10 cellular contexts compared by ENCODE assay signal in genomic region chr3:152400912-152401311, GRCh38.
A peak's percentile ranks its signal among the peaks of the same experiment; 100 is the strongest.
DNase-seq lines count a peak whose midpoint lies in the region; ATAC-seq, FAIRE-seq and TF ChIP-seq lines count a peak whose summit lies in the region.
"Had no signal": no experiment of that assay in that cellular context is flagged by ENCODE, and none has a peak within 500 bp of the region (broad histone marks: within the 10 kb centered on the region; RNA-seq: fewer than 3 reads in every experiment).

No MANE protein-coding gene starts in this region.

- DNase-seq in heart left ventricle (no peak), Right ventricle myocardium inferior (ENCODE audit: missing footprints) (no peak), fibroblast of the aortic adventitia (ENCODE audit: low read depth) (peak; percentile 75), tibial artery (no peak), urothelium cell line (ENCODE audit: low spot score) (no peak), GM19238 (ENCODE audit: insufficient read length, low spot score) (no peak)
- DNase-seq in effector CD4-positive, alpha-beta T cell, result no peak
- DNase-seq: thyroid gland had no signal

- H3K27me3 ChIP-seq in heart left ventricle (no peaks in the 10 kb centered on the region), tibial artery (no peaks in the 10 kb centered on the region)
- H3K27me3 ChIP-seq: BLaER1, thyroid gland had no signal

- no peak for FAIRE-seq in urothelium cell line (lab: Jason Lieb, UNC)

- no peak for TF ChIP-seq POLR2A in heart left ventricle (IDR thresholded peaks at IDR 0.05)

- ATAC-seq in heart left ventricle (no peak), Right ventricle myocardium inferior (no peak), SK-N-SH treated with all-trans-retinoic acid at 6 μM for 48 hours (peak; percentile 23; the same call in 2 of the 3 replicates)

- H3K27ac ChIP-seq in heart left ventricle, result peak overlapping the region in 10 of 12 donors; percentile 14 to 94 (median 76)
- peak overlapping the region; percentile 86 to 87 for H3K27ac ChIP-seq in tibial artery
- H3K27ac ChIP-seq: BLaER1, thyroid gland had no signal

- H3K36me3 ChIP-seq in heart left ventricle, result peaks cover 0 to 5% (median 0%) of the 10 kb centered on the region in 9 donors
- peaks cover 0 to 3% (median 0%) of the 10 kb centered on the region in 3 donors for H3K36me3 ChIP-seq in tibial artery
- H3K36me3 ChIP-seq: thyroid gland had no signal

- intact Hi-C loops in heart left ventricle (cut with DNase I), result loop anchor here in 2 of 10 donors (5.0 to 10.0 kb wide), 3 partner anchors 41 to 129 kb away; no protein-coding TSS in a partner anchor
- intact Hi-C loops in Right ventricle myocardium inferior (cut with DNase I), result loop anchor here (10.0 kb wide), 1 partner anchor 126 kb away; no protein-coding TSS in a partner anchor
- intact Hi-C loops in tibial artery (cut with DNase I; ENCODE audit: low total_unique reads), result loop anchor here (10.0 kb wide), 1 partner anchor 136 kb away; the partner anchor contains the start of gene MBNL1

- no peak for TF ChIP-seq CTCF in heart left ventricle (IDR thresholded peaks at IDR 0.05)
- no peak for TF ChIP-seq CTCF in fibroblast of the aortic adventitia (IDR thresholded peaks at IDR 0.05; ENCODE audit: insufficient read depth, low read length)
- no peak for TF ChIP-seq CTCF in tibial artery (IDR thresholded peaks at IDR 0.05)

- H3K9me3 ChIP-seq in heart left ventricle (peaks cover 0 to 3% (median 0%) of the 10 kb centered on the region in 12 donors), tibial artery (no peaks in the 10 kb centered on the region)
- H3K9me3 ChIP-seq: BLaER1, thyroid gland had no signal

- H3K4me3 ChIP-seq in heart left ventricle, result no peak overlapping the region
- H3K4me3 ChIP-seq in fibroblast of the aortic adventitia (ENCODE audit: low read depth, low read length), result no peak overlapping the region
- H3K4me3 ChIP-seq in tibial artery, result no peak overlapping the region
- H3K4me3 ChIP-seq: BLaER1, thyroid gland had no signal

- H3K4me1 ChIP-seq in heart left ventricle (peaks cover 17 to 100% (median 89%) of the 10 kb centered on the region in 12 donors), tibial artery (peaks cover 3 to 100% (median 75%) of the 10 kb centered on the region in 4 donors)

TF ChIP-seq in SK-N-SH treated with all-trans-retinoic acid at 6 μM for 48 hours, 23 proteins besides CTCF, POLR2A, EP300 and RAD21:
- TF ChIP-seq GLIS3 (CRISPR knock-in tag; IDR thresholded peaks at IDR 0.05) (no peak), PATZ1 (CRISPR knock-in tag; IDR thresholded peaks at IDR 0.05; ENCODE audit: borderline replicate concordance) (no peak), BACH2 (CRISPR knock-in tag; IDR thresholded peaks at IDR 0.05; ENCODE audit: borderline replicate concordance) (no peak), ZFP30 (CRISPR knock-in tag; IDR thresholded peaks at IDR 0.05) (no peak), ZNF8 (CRISPR knock-in tag; IDR thresholded peaks at IDR 0.05) (no peak), TCF4 (CRISPR knock-in tag; IDR thresholded peaks at IDR 0.05; ENCODE audit: borderline replicate concordance) (no peak), POU6F1 (CRISPR knock-in tag; IDR thresholded peaks at IDR 0.05; ENCODE audit: borderline replicate concordance, low read depth) (no peak)
- TF ChIP-seq, protein P1, sequence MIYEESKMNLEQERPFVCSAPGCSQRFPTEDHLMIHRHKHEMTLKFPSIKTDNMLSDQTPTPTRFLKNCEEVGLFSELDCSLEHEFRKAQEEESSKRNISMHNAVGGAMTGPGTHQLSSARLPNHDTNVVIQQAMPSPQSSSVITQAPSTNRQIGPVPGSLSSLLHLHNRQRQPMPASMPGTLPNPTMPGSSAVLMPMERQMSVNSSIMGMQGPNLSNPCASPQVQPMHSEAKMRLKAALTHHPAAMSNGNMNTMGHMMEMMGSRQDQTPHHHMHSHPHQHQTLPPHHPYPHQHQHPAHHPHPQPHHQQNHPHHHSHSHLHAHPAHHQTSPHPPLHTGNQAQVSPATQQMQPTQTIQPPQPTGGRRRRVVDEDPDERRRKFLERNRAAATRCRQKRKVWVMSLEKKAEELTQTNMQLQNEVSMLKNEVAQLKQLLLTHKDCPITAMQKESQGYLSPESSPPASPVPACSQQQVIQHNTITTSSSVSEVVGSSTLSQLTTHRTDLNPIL (CRISPR knock-in tag; IDR thresholded peaks at IDR 0.05; ENCODE audit: low read depth), result no peak
